Comparison of ENCODE assay signal across 1 cellular context in the genomic region with DNA sequence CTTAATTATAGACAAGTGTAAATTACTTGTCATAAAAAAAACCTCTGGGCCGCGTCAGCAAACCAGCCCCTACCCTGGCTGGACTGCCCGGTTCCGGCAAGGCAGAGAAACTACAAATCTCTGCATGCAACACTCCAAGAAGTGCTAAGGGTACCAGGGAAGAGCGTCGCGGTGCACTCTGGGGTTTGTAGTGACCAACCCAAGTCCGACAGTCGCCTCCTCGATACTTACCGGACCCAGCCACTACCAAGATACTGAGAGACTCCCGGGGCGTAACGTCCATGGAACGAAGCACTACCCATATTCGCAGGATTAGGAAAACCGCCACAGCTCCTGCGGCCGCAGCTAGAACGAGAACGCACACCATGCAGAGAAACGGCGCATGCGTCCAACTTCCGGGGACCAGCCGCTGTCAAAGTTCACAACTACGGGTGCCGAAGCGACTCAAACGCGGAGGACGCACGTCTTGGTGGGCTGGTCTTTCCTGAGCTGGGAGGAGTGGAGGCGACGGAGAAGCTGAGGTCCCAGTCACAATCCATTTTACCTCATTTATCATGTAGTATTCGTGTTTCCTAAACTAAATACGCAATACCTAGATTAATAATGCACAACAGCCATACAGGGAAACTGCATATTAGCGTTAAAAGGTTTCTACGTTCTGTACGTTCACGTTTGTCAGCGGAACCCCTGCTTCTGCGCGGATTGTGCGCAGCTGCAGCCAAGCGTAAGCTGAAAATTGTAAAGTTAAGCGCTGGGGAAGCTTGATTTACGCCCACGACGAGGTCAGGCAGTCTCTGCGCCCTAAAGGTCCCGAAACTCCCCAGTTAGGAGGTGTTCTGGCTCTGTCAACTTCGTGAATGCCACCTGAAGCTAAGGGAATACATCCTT.
TF ChIP-seq lines count a peak whose summit lies in the region.

A gene with protein sequence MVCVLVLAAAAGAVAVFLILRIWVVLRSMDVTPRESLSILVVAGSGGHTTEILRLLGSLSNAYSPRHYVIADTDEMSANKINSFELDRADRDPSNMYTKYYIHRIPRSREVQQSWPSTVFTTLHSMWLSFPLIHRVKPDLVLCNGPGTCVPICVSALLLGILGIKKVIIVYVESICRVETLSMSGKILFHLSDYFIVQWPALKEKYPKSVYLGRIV (minus strand): TSS at position 420 of the 888 bp plus-strand sequence. CDS start 53 bp downstream, at position 367.

TF ChIP-seq in H1, 55 proteins besides CTCF, POLR2A, EP300 and RAD21 (continued from another document):
- TF ChIP-seq, protein P1, sequence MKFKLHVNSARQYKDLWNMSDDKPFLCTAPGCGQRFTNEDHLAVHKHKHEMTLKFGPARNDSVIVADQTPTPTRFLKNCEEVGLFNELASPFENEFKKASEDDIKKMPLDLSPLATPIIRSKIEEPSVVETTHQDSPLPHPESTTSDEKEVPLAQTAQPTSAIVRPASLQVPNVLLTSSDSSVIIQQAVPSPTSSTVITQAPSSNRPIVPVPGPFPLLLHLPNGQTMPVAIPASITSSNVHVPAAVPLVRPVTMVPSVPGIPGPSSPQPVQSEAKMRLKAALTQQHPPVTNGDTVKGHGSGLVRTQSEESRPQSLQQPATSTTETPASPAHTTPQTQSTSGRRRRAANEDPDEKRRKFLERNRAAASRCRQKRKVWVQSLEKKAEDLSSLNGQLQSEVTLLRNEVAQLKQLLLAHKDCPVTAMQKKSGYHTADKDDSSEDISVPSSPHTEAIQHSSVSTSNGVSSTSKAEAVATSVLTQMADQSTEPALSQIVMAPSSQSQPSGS (IDR thresholded peaks at IDR 0.05; ENCODE audit: low read length) = peak; percentile 77; the same call in 1 of the 2 replicates
- TF ChIP-seq SIN3A (conservative IDR thresholded peaks at IDR 0.05 in 1 of 2, IDR thresholded peaks at IDR 0.05 in 1 of 2; ENCODE audit: low read depth in 1 of 2, low read length in 2 of 2) (peak; percentile 95 to 99), KDM5A (IDR thresholded peaks at IDR 0.05; ENCODE audit: low read length) (0 out of 2 replicates have a peak, but pooled peaks have one; percentile 40), BACH1 (IDR thresholded peaks at IDR 0.05; ENCODE audit: low read length) (no peak), KDM4A (IDR thresholded peaks at IDR 0.05; ENCODE audit: low read depth, low read length, severe bottlenecking) (peak; percentile 53), KDM1A (IDR thresholded peaks at IDR 0.05; ENCODE audit: borderline replicate concordance, low read length) (no peak), SUZ12 (IDR thresholded peaks at IDR 0.05; ENCODE audit: low read length) (no peak), SP1 (IDR thresholded peaks at IDR 0.05; ENCODE audit: low read depth, low read length) (no peak), CREB1 (IDR thresholded peaks at IDR 0.05) (peak; percentile 55), SRF (IDR thresholded peaks at IDR 0.05; ENCODE audit: low read depth, low read length) (no peak), ASH2L (IDR thresholded peaks at IDR 0.05; ENCODE audit: low read length) (peak; percentile 88), CHD2 (IDR thresholded peaks at IDR 0.05; ENCODE audit: low read length) (no peak), SP4 (IDR thresholded peaks at IDR 0.05; ENCODE audit: low read length) (no peak), CTBP2 (IDR thresholded peaks at IDR 0.05; ENCODE audit: borderline replicate concordance, insufficient read depth, insufficient read length, low read length) (no peak), SAP30 (IDR thresholded peaks at IDR 0.05; ENCODE audit: insufficient read depth, insufficient replicate concordance, low read length) (peak; percentile 99), NRF1 (IDR thresholded peaks at IDR 0.05; ENCODE audit: low read depth, low read length) (peak; percentile 20; the same call in 1 of the 2 replicates), PHF8 (conservative IDR thresholded peaks at IDR 0.05; ENCODE audit: low read depth, low read length) (peak; percentile 43; the same call in 1 of the 2 replicates), MAFK (IDR thresholded peaks at IDR 0.05; ENCODE audit: low read depth, low read length) (no peak), HDAC6 (IDR thresholded peaks at IDR 0.05; ENCODE audit: low read depth, low read length) (no peak), YY1 (IDR thresholded peaks at IDR 0.05; ENCODE audit: low read depth, low read length) (no peak), SIX5 (IDR thresholded peaks at IDR 0.05; ENCODE audit: low read depth, low read length) (peak; percentile 84)
- TF ChIP-seq, protein P2, sequence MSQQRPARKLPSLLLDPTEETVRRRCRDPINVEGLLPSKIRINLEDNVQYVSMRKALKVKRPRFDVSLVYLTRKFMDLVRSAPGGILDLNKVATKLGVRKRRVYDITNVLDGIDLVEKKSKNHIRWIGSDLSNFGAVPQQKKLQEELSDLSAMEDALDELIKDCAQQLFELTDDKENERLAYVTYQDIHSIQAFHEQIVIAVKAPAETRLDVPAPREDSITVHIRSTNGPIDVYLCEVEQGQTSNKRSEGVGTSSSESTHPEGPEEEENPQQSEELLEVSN (IDR thresholded peaks at IDR 0.05) = 0 out of 2 replicates have a peak, but pooled peaks have one; percentile 2
